In genomic region chr21:15761508-15762100, GRCh38 we compare ENCODE assay signal across 23 cellular contexts. TPM values are rescaled to one million over a fixed set of nuclear protein-coding genes. Genes with fewer than 3 reads are reported as not detected.
DNase-seq lines count a peak whose midpoint lies in the region; ATAC-seq and TF ChIP-seq lines count a peak whose summit lies in the region.
"Had no signal": no experiment of that assay in that cellular context is flagged by ENCODE, and none has a peak within 500 bp of the region (broad histone marks: within the 10 kb centered on the region; RNA-seq: fewer than 3 reads in every experiment).

No MANE protein-coding gene starts in this region.

- DNase-seq in CD8-positive, alpha-beta T cell, result no peak
- DNase-seq in mucosa of gallbladder (ENCODE audit: low spot score) (peak; percentile 48), GF-D8 (lab: John Stamatoyannopoulos, UW) (no peak), DMS79 (lab: John Stamatoyannopoulos, UW) (no peak), sciatic nerve (ENCODE audit: low spot score) (no peak)
- DNase-seq: activated CD4-positive, alpha-beta T cell treated with anti-CD3 and anti-CD28 coated beads, Interleukin-2, amount 50 U/mL, for 48 hours; activated CD4-positive, CD25-positive, alpha-beta regulatory T cell; activated effector memory CD4-positive, alpha-beta T cell treated with anti-CD3 and anti-CD28 coated beads, Interleukin-2, amount 50 U/mL, for 16 hours; brain microvascular endothelial cell; DMS79 treated with DMSO at 0.1 percent for 48 hours; GOT3; IMR-90; kidney glomerular epithelial cell; NCI-H1436; NCI-H2171 treated with DMSO at 0.1 percent for 48 hours; NCI-H526; sigmoid colon had no signal

- ATAC-seq in CD8-positive, alpha-beta T cell, result no peak
- ATAC-seq in GM18505 (IDR thresholded peaks at IDR 0.05; ENCODE audit: unreplicated experiment) (no peak), sciatic nerve (no peak)
- ATAC-seq: gastroesophageal sphincter had no signal

- H3K27ac ChIP-seq in CD8-positive, alpha-beta T cell (ENCODE audit: low read depth, low read length), result no peak overlapping the region
- H3K27ac ChIP-seq in HUES48 (ENCODE audit: low read depth, low read length) (peak overlapping the region; percentile 25), duodenal mucosa (ENCODE audit: low read depth, low read length) (no peak overlapping the region)
- H3K27ac ChIP-seq: brain microvascular endothelial cell, C4-2B, gastroesophageal sphincter, sigmoid colon, vagina had no signal

- H3K4me1 ChIP-seq in CD8-positive, alpha-beta T cell (ENCODE audit: insufficient read depth, low read length), result peaks cover 14% of the 10 kb centered on the region
- H3K4me1 ChIP-seq in HUES48 (ENCODE audit: control insufficient read depth, insufficient read depth, low read length) (peaks cover 44% of the 10 kb centered on the region), duodenal mucosa (ENCODE audit: control insufficient read depth in 1 of 2, insufficient read depth in 2 of 2, low read length in 2 of 2) (peaks cover 28 to 30% of the 10 kb centered on the region in 2 donors)

- H3K27me3 Mint-ChIP-seq in CD8-positive, alpha-beta T cell (ENCODE audit: low read depth), result no peaks in the 10 kb centered on the region

- intact Hi-C loops in CD8-positive, alpha-beta T cell (cut with DNase I, micrococcal nuclease), result loop anchor here in 1 of 2 experiments (2.0 kb wide), 1 partner anchor 13 kb away; no protein-coding TSS in a partner anchor
- intact Hi-C loops in sciatic nerve (cut with DNase I), result no loop called here

- no peaks in the 10 kb centered on the region for H3K9me3 ChIP-seq in CD8-positive, alpha-beta T cell (ENCODE audit: low read length)
- peaks cover 5% of the 10 kb centered on the region; the same call in 1 of the 2 replicates for H3K9me3 ChIP-seq in HUES48 (ENCODE audit: control insufficient read depth, insufficient read depth, low read length)
- H3K9me3 ChIP-seq in duodenal mucosa (ENCODE audit: control insufficient read depth in 1 of 2, low read length in 2 of 2), result no peaks in the 10 kb centered on the region
- H3K9me3 ChIP-seq: gastroesophageal sphincter, sigmoid colon, vagina had no signal

- H3K36me3 ChIP-seq in CD8-positive, alpha-beta T cell (ENCODE audit: insufficient read depth, low read length), result no peaks in the 10 kb centered on the region
- H3K36me3 ChIP-seq in HUES48 (ENCODE audit: control insufficient read depth, insufficient read depth, low read length), result peaks cover 8% of the 10 kb centered on the region
- no peaks in the 10 kb centered on the region for H3K36me3 ChIP-seq in duodenal mucosa (ENCODE audit: control insufficient read depth in 1 of 2, insufficient read depth in 2 of 2, low read length in 2 of 2)
- H3K36me3 ChIP-seq: brain microvascular endothelial cell, gastroesophageal sphincter, sigmoid colon, vagina had no signal

- H3K27ac Mint-ChIP-seq in CD8-positive, alpha-beta T cell, result peak overlapping the region; percentile 25

- H3K9ac ChIP-seq in HUES48 (ENCODE audit: low read depth, low read length) (no peak overlapping the region), duodenal mucosa (ENCODE audit: low read depth in 1 of 2, low read length in 2 of 2) (no peak overlapping the region)

- no peak overlapping the region for H3K4me3 Mint-ChIP-seq in CD8-positive, alpha-beta T cell

- H3K4me3 ChIP-seq in CD8-positive, alpha-beta T cell (ENCODE audit: low read depth, low read length), result no peak overlapping the region
- H3K4me3 ChIP-seq in HUES48 (ENCODE audit: low read depth, low read length) (no peak overlapping the region), duodenal mucosa (ENCODE audit: low read depth in 1 of 2, low read length in 2 of 2) (peak overlapping the region; percentile 24 to 55)
- H3K4me3 ChIP-seq: gastroesophageal sphincter, sigmoid colon, vagina had no signal

- H3K36me3 Mint-ChIP-seq in CD8-positive, alpha-beta T cell, result peaks cover 44% of the 10 kb centered on the region

- H3K4me1 Mint-ChIP-seq in CD8-positive, alpha-beta T cell (ENCODE audit: low read depth), result peaks cover 79% of the 10 kb centered on the region

- peaks cover 4% of the 10 kb centered on the region for H3K9me3 Mint-ChIP-seq in CD8-positive, alpha-beta T cell

- TF ChIP-seq CTCF in CD8-positive, alpha-beta T cell (IDR thresholded peaks at IDR 0.05), result no peak

- CTCF ChIA-PET in CD8-positive, alpha-beta T cell (lab: Charles Lee), result no interaction called here

- no peak for TF ChIP-seq POLR2A in GM18505 (IDR thresholded peaks at IDR 0.05; ENCODE audit: borderline replicate concordance, extremely low read depth, insufficient read depth, insufficient read length)

- POLR2A ChIA-PET in CD8-positive, alpha-beta T cell (lab: Charles Lee), result no interaction called here

- H3K27me3 ChIP-seq in CD8-positive, alpha-beta T cell (ENCODE audit: insufficient read depth, low read length), result no peaks in the 10 kb centered on the region
- no peaks in the 10 kb centered on the region for H3K27me3 ChIP-seq in HUES48 (ENCODE audit: control insufficient read depth, insufficient read depth, low read length)
- H3K27me3 ChIP-seq in duodenal mucosa (ENCODE audit: control insufficient read depth in 1 of 2, insufficient read depth in 2 of 2, low read length in 2 of 2), result no peaks in the 10 kb centered on the region
- H3K27me3 ChIP-seq: brain microvascular endothelial cell, gastroesophageal sphincter, sigmoid colon, vagina had no signal

RNA-seq across cellular contexts. Expression of gene USP25, which starts 31.8 kb away (rescaled TPM):
- total RNA-seq in CD8-positive, alpha-beta T cell, result 10 to 100 TPM; 49.8 to 54.7 TPM
- total RNA-seq in mucosa of gallbladder, result 36.6 TPM
- 95.2 TPM for total RNA-seq in sciatic nerve

Comparison
In these comparisons a context has a peak if more than half of its experiments do, and no peak if none do; other contexts are left out.
1. H3K4me3 ChIP-seq: peak in duodenal mucosa (2 of 2); none in CD8-positive, alpha-beta T cell (single experiment) and HUES48 (single experiment).